ENCODE assay signal across 25 cellular contexts in genomic region chrX:95949588-95949987, GRCh38.
A peak's percentile ranks its signal among the peaks of the same experiment; 100 is the strongest.
DNase-seq lines count a peak whose midpoint lies in the region; ATAC-seq and TF ChIP-seq lines count a peak whose summit lies in the region.
"Had no signal": no experiment of that assay in that cellular context is flagged by ENCODE, and none has a peak within 500 bp of the region (broad histone marks: within the 10 kb centered on the region; RNA-seq: fewer than 3 reads in every experiment).

No MANE protein-coding gene starts in this region.

- TF ChIP-seq CTCF in LNCaP clone FGC (IDR thresholded peaks at IDR 0.05; ENCODE audit: control insufficient read depth, extremely low read depth, insufficient read depth) (no peak), epithelial cell of esophagus (IDR thresholded peaks at IDR 0.05; ENCODE audit: insufficient read depth, low read depth, low read length, missing control alignments) (no peak)

- no peak overlapping the region for H3K14ac ChIP-seq in trophoblast cell (ENCODE audit: low read length)

- no peak overlapping the region for H3K4me2 ChIP-seq in trophoblast cell (ENCODE audit: low read length)
- H3K4me2 ChIP-seq: PC-9 had no signal

- no peak overlapping the region for H3K4ac ChIP-seq in trophoblast cell (ENCODE audit: low read depth, low read length)

- DNase-seq in DMS53 (lab: John Stamatoyannopoulos, UW) (peak; percentile 86), LNCaP clone FGC (ENCODE audit: low read depth) (peak; percentile 4), epithelial cell of esophagus (ENCODE audit: low read depth) (peak; percentile 90), trophoblast cell (peak; percentile 27 to 76), foreskin melanocyte (no peak), medulla oblongata (ENCODE audit: extremely low spot score) (no peak)
- DNase-seq: Caco-2; CD8-positive, alpha-beta T cell; DMS 273 treated with DMSO at 0.1 percent for 48 hours; DND-41; GOT3; HCEC 1CT; Kasumi-1; MG63; NCI-H2029; NCI-H446 treated with DMSO at 0.1 percent for 48 hours; NCI-H526; NCI-H82; NK-92 treated with Interleukin-12 subunit alpha and Interleukin-12 subunit beta, amount 100 ng/mL, for 24 hours; PC-9; SHP77; T-cell had no signal

- ATAC-seq in GM18868 (IDR thresholded peaks at IDR 0.05; ENCODE audit: unreplicated experiment): no peak
- ATAC-seq: CD8-positive, alpha-beta T cell; K562; T-cell had no signal

- no peaks in the 10 kb centered on the region for H3K27me3 ChIP-seq in trophoblast cell (ENCODE audit: insufficient read depth, low read length)
- H3K27me3 ChIP-seq: MG63 had no signal

- no peak overlapping the region for H3K18ac ChIP-seq in trophoblast cell (ENCODE audit: low read length)

- H2BK12ac ChIP-seq in trophoblast cell (ENCODE audit: low read length): no peak overlapping the region

- no peak overlapping the region for H4K12ac ChIP-seq in trophoblast cell (ENCODE audit: low read depth, low read length)

- H3K4me3 ChIP-seq in LNCaP clone FGC (ENCODE audit: low read depth, low read length) (no peak overlapping the region), epithelial cell of esophagus (ENCODE audit: low read length) (no peak overlapping the region), trophoblast cell (ENCODE audit: low read depth, low read length) (no peak overlapping the region)
- H3K4me3 ChIP-seq: K562, MG63, PC-9 had no signal

- no peak overlapping the region for H2AK5ac ChIP-seq in trophoblast cell (ENCODE audit: low read length)

- no peak overlapping the region for H4K8ac ChIP-seq in trophoblast cell (ENCODE audit: low read depth, low read length)

- no peaks in the 10 kb centered on the region for H3K9me3 ChIP-seq in trophoblast cell (ENCODE audit: insufficient read depth, low read depth, low read length)
- H3K9me3 ChIP-seq: Caco-2, MG63 had no signal

- H3K23ac ChIP-seq in trophoblast cell (ENCODE audit: low read length): no peak overlapping the region

- no CpG with 5 or more reads among the region's 2 CpGs for WGBS in trophoblast cell (ENCODE audit: extremely low coverage, insufficient coverage, insufficient read length)

- no peak overlapping the region for H2BK120ac ChIP-seq in trophoblast cell (ENCODE audit: insufficient read depth, low read length, poor library complexity)

- H2AFZ ChIP-seq in trophoblast cell (ENCODE audit: insufficient read depth, low read length, poor library complexity): no peak overlapping the region
- H2AFZ ChIP-seq: PC-9 had no signal

- H3K27ac ChIP-seq in trophoblast cell (ENCODE audit: low read depth, low read length): no peak overlapping the region
- H3K27ac ChIP-seq: C4-2B, PC-9 had no signal

- H2BK5ac ChIP-seq in trophoblast cell (ENCODE audit: low read depth, low read length, poor library complexity): no peak overlapping the region

- no peak overlapping the region for H3K9ac ChIP-seq in trophoblast cell (ENCODE audit: low read length)

- H4K91ac ChIP-seq in trophoblast cell (ENCODE audit: low read depth, low read length): no peak overlapping the region

- H3K79me2 ChIP-seq in trophoblast cell (ENCODE audit: control insufficient read depth, insufficient read depth, low read length, poor library complexity): no peaks in the 10 kb centered on the region

- no peaks in the 10 kb centered on the region for H3K4me1 ChIP-seq in trophoblast cell (ENCODE audit: control insufficient read depth in 1 of 2, insufficient read depth in 2 of 2, low read length in 2 of 2)
- H3K4me1 ChIP-seq: Caco-2 had no signal

- no peaks in the 10 kb centered on the region for H3K79me1 ChIP-seq in trophoblast cell (ENCODE audit: low read length)

- H3K36me3 ChIP-seq in trophoblast cell (ENCODE audit: control insufficient read depth in 1 of 2, insufficient read depth in 2 of 2, low read length in 2 of 2): no peaks in the 10 kb centered on the region
- H3K36me3 ChIP-seq: MG63 had no signal

Comparison
In these comparisons a context has a peak if more than half of its experiments do, and no peak if none do; other contexts are left out.
1. DNase-seq: peak in DMS53 (single experiment), LNCaP clone FGC (single experiment), epithelial cell of esophagus (single experiment) and trophoblast cell (2 of 2); none in foreskin melanocyte (single experiment) and medulla oblongata (single experiment).